In the genomic region with DNA sequence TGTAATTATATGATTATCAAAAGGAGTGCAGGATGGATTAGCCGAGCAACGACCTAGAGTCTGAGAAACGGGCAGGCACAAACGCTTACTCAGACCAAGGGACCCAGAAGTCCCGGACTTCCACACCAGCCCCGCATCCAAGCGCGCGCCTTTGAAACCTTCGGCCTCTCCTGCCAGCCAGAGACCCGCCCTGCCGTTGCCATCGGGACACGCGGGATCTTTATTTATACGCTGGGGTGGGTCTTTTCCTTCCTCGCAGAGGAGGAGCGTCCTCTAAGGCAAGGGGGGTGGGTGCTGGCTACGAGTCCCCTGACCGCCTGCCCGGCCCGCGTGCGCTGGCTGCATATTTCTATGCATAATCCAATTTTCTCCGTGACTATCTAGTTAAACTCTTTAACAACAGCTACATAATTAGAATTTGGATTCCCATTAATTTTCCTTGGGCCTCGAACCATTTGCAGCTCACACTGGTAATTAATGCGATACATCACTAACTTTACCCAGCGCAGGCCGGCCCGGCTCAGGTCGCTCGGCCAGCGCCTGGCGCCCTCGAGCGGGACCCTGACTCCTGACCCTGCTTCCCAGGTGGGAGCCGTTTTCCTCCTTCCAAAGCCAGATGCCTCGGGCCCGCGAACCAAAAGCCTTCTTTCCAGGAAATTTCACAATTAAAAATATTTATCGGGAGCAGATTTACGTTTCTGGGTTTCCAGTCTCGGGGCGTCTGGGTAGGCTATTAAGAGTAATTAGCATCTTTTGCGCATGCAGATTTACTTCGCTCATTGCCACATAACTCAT, we compare ENCODE assay signal across 11 cellular contexts. TPM values are rescaled to one million over a fixed set of nuclear protein-coding genes. Genes with fewer than 3 reads are reported as not detected.
DNase-seq lines count a peak whose midpoint lies in the region; ATAC-seq and TF ChIP-seq lines count a peak whose summit lies in the region.
"Had no signal": no experiment of that assay in that cellular context is flagged by ENCODE, and none has a peak within 500 bp of the region (broad histone marks: within the 10 kb centered on the region; RNA-seq: fewer than 3 reads in every experiment).

No MANE protein-coding gene starts in this region.

- H3K9ac ChIP-seq in KMS-11 = no peak overlapping the region

- H3K36me3 ChIP-seq in KMS-11 (ENCODE audit: insufficient read depth) = no peaks in the 10 kb centered on the region
- no peaks in the 10 kb centered on the region for H3K36me3 ChIP-seq in gastrocnemius medialis
- H3K36me3 ChIP-seq: uterus had no signal

- no peak overlapping the region for H3K27ac ChIP-seq in KMS-11
- H3K27ac ChIP-seq in gastrocnemius medialis = no peak overlapping the region
- H3K27ac ChIP-seq: uterus had no signal

- peak overlapping the region; percentile 38 for H3K4me3 Mint-ChIP-seq in activated T-cell treated with anti-CD3 and anti-CD28 coated beads, Interleukin-2, amount 50 U/mL, for 24 hours
- H3K4me3 Mint-ChIP-seq in Calu3 (ENCODE audit: low read depth, unreplicated experiment) = no peak overlapping the region

- peak overlapping the region; percentile 42 for H3K4me2 ChIP-seq in KMS-11

- H3K79me2 ChIP-seq in KMS-11 (ENCODE audit: insufficient read depth, low read depth) = no peaks in the 10 kb centered on the region

- no peaks in the 10 kb centered on the region for H3K9me3 ChIP-seq in gastrocnemius medialis
- H3K9me3 ChIP-seq: uterus had no signal

- peaks cover 98% of the 10 kb centered on the region for H3K27me3 Mint-ChIP-seq in activated T-cell treated with anti-CD3 and anti-CD28 coated beads, Interleukin-2, amount 50 U/mL, for 24 hours
- peaks cover 88% of the 10 kb centered on the region for H3K27me3 Mint-ChIP-seq in Calu3 (ENCODE audit: unreplicated experiment)

- no peaks in the 10 kb centered on the region for H3K9me3 Mint-ChIP-seq in activated T-cell treated with anti-CD3 and anti-CD28 coated beads, Interleukin-2, amount 50 U/mL, for 24 hours
- no peaks in the 10 kb centered on the region for H3K9me3 Mint-ChIP-seq in Calu3 (ENCODE audit: low read depth, unreplicated experiment)

- CTCF ChIA-PET in Calu3 (lab: Charles Lee) = no interaction called here

- BruUV-seq in Calu3 (replicated peaks; lab: Mats Ljungman, UMichigan) = no TSS peak

- no peak for TF ChIP-seq CTCF in KMS-11 (conservative IDR thresholded peaks at IDR 0.05; ENCODE audit: low read depth, low read length)
- no peak for TF ChIP-seq CTCF in Calu3 (IDR thresholded peaks at IDR 0.05; ENCODE audit: unreplicated experiment)
- no peak for TF ChIP-seq CTCF in gastrocnemius medialis (IDR thresholded peaks at IDR 0.05 in 4 of 5, conservative IDR thresholded peaks at IDR 0.05 in 1 of 5)

- H3K36me3 Mint-ChIP-seq in activated T-cell treated with anti-CD3 and anti-CD28 coated beads, Interleukin-2, amount 50 U/mL, for 24 hours (ENCODE audit: low read depth) = no peaks in the 10 kb centered on the region
- H3K36me3 Mint-ChIP-seq in Calu3 (ENCODE audit: insufficient read depth, unreplicated experiment) = no peaks in the 10 kb centered on the region

- no peak for TF ChIP-seq POLR2A in gastrocnemius medialis (IDR thresholded peaks at IDR 0.05)

- H2AFZ ChIP-seq in KMS-11 (ENCODE audit: low read depth) = peak overlapping the region; percentile 26; the same call in 1 of the 2 replicates

- no peak overlapping the region for H3K4me3 ChIP-seq in KMS-11 (IDR thresholded peaks at IDR 0.05; ENCODE audit: insufficient read depth, low read depth, low read length)
- H3K4me3 ChIP-seq in gastrocnemius medialis = no peak overlapping the region
- H3K4me3 ChIP-seq: uterus had no signal

- peak overlapping the region; percentile 61 for H3K27ac Mint-ChIP-seq in activated T-cell treated with anti-CD3 and anti-CD28 coated beads, Interleukin-2, amount 50 U/mL, for 24 hours
- no peak overlapping the region for H3K27ac Mint-ChIP-seq in Calu3 (ENCODE audit: unreplicated experiment)

- intact Hi-C loops in Calu3 (cut with micrococcal nuclease; ENCODE audit: unreplicated experiment) (no loop called here), gastrocnemius medialis (cut with DNase I; ENCODE audit: low total_unique reads) (no loop called here)

- no peaks in the 10 kb centered on the region for H4K20me1 ChIP-seq in KMS-11 (ENCODE audit: insufficient read depth)

- peaks cover 45% of the 10 kb centered on the region for H3K4me1 Mint-ChIP-seq in activated T-cell treated with anti-CD3 and anti-CD28 coated beads, Interleukin-2, amount 50 U/mL, for 24 hours (ENCODE audit: low read depth)
- H3K4me1 Mint-ChIP-seq in Calu3 (ENCODE audit: low read depth, unreplicated experiment) = peaks cover 6% of the 10 kb centered on the region

- ATAC-seq in gastrocnemius medialis = no peak

- in situ Hi-C loops in gastrocnemius medialis (cut with MboI; ENCODE audit: low sequenced_read_pairs in 4 of 4) = loop anchor here (10.0 to 25.0 kb wide), 4 partner anchors 220 to 348 kb away; no protein-coding TSS in a partner anchor

- no peak for DNase-seq in activated T-cell treated with anti-CD3 and anti-CD28 coated beads, Interleukin-2, amount 50 U/mL, for 24 hours
- DNase-seq in activated T-cell treated with anti-CD3 and anti-CD28 coated beads for 4 hours = no peak
- peak; percentile 54 for DNase-seq in ecto neural progenitor cell (ENCODE audit: low spot score)
- peak; percentile 52 for DNase-seq in retina
- DNase-seq in Calu3 = no peak
- DNase-seq in gastrocnemius medialis = no peak
- no peak for DNase-seq in activated gamma-delta T cell treated with Interleukin-2 at 50 U/mL for 16 hours
- DNase-seq: central memory CD4-positive, alpha-beta T cell; uterus had no signal

- H3K27me3 ChIP-seq in KMS-11 (ENCODE audit: insufficient read depth, low read depth) (peaks cover 50% of the 10 kb centered on the region), gastrocnemius medialis (peaks cover 8 to 46% (median 19%) of the 10 kb centered on the region in 3 donors)

- H3K4me1 ChIP-seq in KMS-11 (ENCODE audit: low read depth, poor library complexity, severe bottlenecking) (peaks cover 12% of the 10 kb centered on the region), gastrocnemius medialis (peaks cover 9 to 10% of the 10 kb centered on the region in 2 donors)

RNA-seq across cellular contexts. Expression of gene LBX1, which starts 12.4 kb away (rescaled TPM):
- total RNA-seq in Calu3 (2022) = not detected in 2 replicates
- total RNA-seq in gastrocnemius medialis = 10 to 100 TPM; 10.7 to 25.9 (median 13.0) TPM
- total RNA-seq: HT-29, uterus had no signal

Comparison
In these comparisons a context has a peak if more than half of its experiments do, and no peak if none do; other contexts are left out.
1. DNase-seq: peak in ecto neural progenitor cell (single experiment) and retina (single experiment); none in activated T-cell treated with anti-CD3 and anti-CD28 coated beads, Interleukin-2, amount 50 U/mL, for 24 hours (single experiment), activated T-cell treated with anti-CD3 and anti-CD28 coated beads for 4 hours (single experiment), Calu3 (single experiment), gastrocnemius medialis (0 of 2) and activated gamma-delta T cell treated with Interleukin-2 at 50 U/mL for 16 hours (single experiment).
2. RNA of gene LBX1, which starts 12.4 kb away (total RNA-seq): 10.7 to 25.9 TPM in gastrocnemius medialis; not detected in Calu3; every median in the first group is over 10 times any median in the second.